In the genomic region with DNA sequence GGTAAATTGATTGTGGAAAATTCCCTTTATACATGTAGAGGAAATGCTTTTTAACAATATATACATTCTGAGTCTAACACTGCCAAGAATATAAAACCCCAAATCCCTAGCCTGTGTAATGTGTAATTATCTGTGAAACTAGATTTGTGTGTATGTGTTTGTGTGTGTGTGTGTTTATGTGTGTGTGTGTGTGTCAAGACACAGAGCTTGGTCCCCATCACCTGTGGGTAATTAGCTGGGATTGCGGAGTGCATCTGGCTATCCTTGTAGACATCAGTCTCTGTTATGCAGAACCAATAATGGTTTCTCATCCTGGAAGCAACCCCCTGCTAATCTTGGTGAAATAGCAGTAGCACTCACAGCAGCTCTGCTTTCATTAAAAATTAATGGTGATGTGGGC, we compare ENCODE assay signal across 24 cellular contexts. TPM values are rescaled to one million over a fixed set of nuclear protein-coding genes. Genes with fewer than 3 reads are reported as not detected.
A peak's percentile ranks its signal among the peaks of the same experiment; 100 is the strongest.
DNase-seq lines count a peak whose midpoint lies in the region; ATAC-seq and TF ChIP-seq lines count a peak whose summit lies in the region.
"Had no signal": no experiment of that assay in that cellular context is flagged by ENCODE, and none has a peak within 500 bp of the region (broad histone marks: within the 10 kb centered on the region; RNA-seq: fewer than 3 reads in every experiment).

No MANE protein-coding gene starts in this region.

- no peaks in the 10 kb centered on the region for H3K27me3 ChIP-seq in BE2C
- H3K27me3 ChIP-seq: SJCRH30 had no signal

- H3K27ac ChIP-seq in SK-N-MC: peak overlapping the region; percentile 47; the same call in 1 of the 2 replicates
- H3K27ac ChIP-seq: PC-9, SJCRH30 had no signal

- peaks cover 6% of the 10 kb centered on the region; the same call in 1 of the 2 replicates for H3K4me1 ChIP-seq in BE2C
- H3K4me1 ChIP-seq: SJCRH30 had no signal

- no peaks in the 10 kb centered on the region for H3K27me3 Mint-ChIP-seq in mesothelial cell of epicardium (ENCODE audit: low read depth)

- ATAC-seq in HG02763 (IDR thresholded peaks at IDR 0.05; ENCODE audit: unreplicated experiment): no peak
- no peak for ATAC-seq in HG03095 (IDR thresholded peaks at IDR 0.05; ENCODE audit: unreplicated experiment)
- ATAC-seq: GM23338, HepG2, Right ventricle myocardium inferior had no signal

- H3K27ac Mint-ChIP-seq in mesothelial cell of epicardium: peak overlapping the region; percentile 71
- H3K27ac Mint-ChIP-seq: GM23338; T-helper 1 cell treated with Interleukin-12 subunit alpha and Interleukin-12 subunit beta and Interleukin-4 antibody, amounts not matched to agents 30 μg/mL and 1 μg/mL, for 36 hours had no signal

- H3K9me3 Mint-ChIP-seq in mesothelial cell of epicardium: no peaks in the 10 kb centered on the region
- H3K9me3 Mint-ChIP-seq: GM23338; T-helper 1 cell treated with Interleukin-12 subunit alpha and Interleukin-12 subunit beta and Interleukin-4 antibody, amounts not matched to agents 30 μg/mL and 1 μg/mL, for 36 hours had no signal

- DNase-seq in BE2C: peak; percentile 8
- DNase-seq in COR-L47 (lab: John Stamatoyannopoulos, UW): peak; percentile 9
- DNase-seq in SK-N-MC (ENCODE audit: low read depth, low spot score): no peak
- no peak for DNase-seq in mesothelial cell of epicardium (ENCODE audit: low spot score in 2 of 2, unreplicated experiment in 2 of 2)
- no peak for DNase-seq in activated CD4-positive, alpha-beta T cell treated with anti-CD3 and anti-CD28 coated beads, Interleukin-2, amount 50 U/mL, for 4 hours
- DNase-seq: DMS53, HCEC 1CT, Karpas-422, NCI-H1092, NCI-H146, NCI-H1930, NCI-H2107, NCI-H446 treated with DMSO at 0.1 percent for 48 hours, NCI-H526, PC-9, SJCRH30, T-helper 9 cell had no signal

- H3K4me3 ChIP-seq in BE2C (ENCODE audit: low read depth, low read length) (no peak overlapping the region), SK-N-MC (no peak overlapping the region)
- H3K4me3 ChIP-seq: GM23338, PC-9, SJCRH30 had no signal

- H3K36me3 ChIP-seq in BE2C (no peaks in the 10 kb centered on the region), SK-N-MC (ENCODE audit: insufficient read depth, low read length) (no peaks in the 10 kb centered on the region)
- H3K36me3 ChIP-seq: SJCRH30 had no signal

- no peak for TF ChIP-seq CTCF in BE2C (IDR thresholded peaks at IDR 0.05; ENCODE audit: low read depth, low read length)
- no peak for TF ChIP-seq CTCF in mesothelial cell of epicardium (IDR thresholded peaks at IDR 0.05; ENCODE audit: unreplicated experiment)

- H3K4me3 Mint-ChIP-seq in mesothelial cell of epicardium: no peak overlapping the region
- H3K4me3 Mint-ChIP-seq: GM23338; T-helper 1 cell treated with Interleukin-12 subunit alpha and Interleukin-12 subunit beta and Interleukin-4 antibody, amounts not matched to agents 30 μg/mL and 1 μg/mL, for 36 hours had no signal

- H3K4me1 Mint-ChIP-seq in mesothelial cell of epicardium: peaks cover 44% of the 10 kb centered on the region

- H3K9ac ChIP-seq in SK-N-MC (ENCODE audit: insufficient read length): no peak overlapping the region

- H3K9me3 ChIP-seq in BE2C: no peaks in the 10 kb centered on the region
- no peaks in the 10 kb centered on the region for H3K9me3 ChIP-seq in SK-N-MC (ENCODE audit: low read depth, low read length)
- H3K9me3 ChIP-seq: SJCRH30 had no signal

- H3K36me3 Mint-ChIP-seq in mesothelial cell of epicardium: no peaks in the 10 kb centered on the region

RNA-seq across cellular contexts. Expression of gene ST6GALNAC3, which starts 26.4 kb away (rescaled TPM):
- 1.4 TPM for polyA plus RNA-seq in BE2C (2012; ENCODE audit: insufficient read depth, insufficient read length, low read depth)
- 62.3 to 64.8 TPM (median 64.6 TPM) in 3 replicates for total RNA-seq in mesothelial cell of epicardium
- total RNA-seq: G401, HepG2 had no signal
- polyA plus RNA-seq: HepG2 had no signal

Comparison
In these comparisons a context has a peak if more than half of its experiments do, and no peak if none do; other contexts are left out.
1. DNase-seq: peak in BE2C (single experiment) and COR-L47 (single experiment); none in SK-N-MC (single experiment), mesothelial cell of epicardium (0 of 2) and activated CD4-positive, alpha-beta T cell treated with anti-CD3 and anti-CD28 coated beads, Interleukin-2, amount 50 U/mL, for 4 hours (0 of 2).